ENCODE assay signal across 26 cellular contexts in genomic region chr10:122049076-122049475, GRCh38.
"Had no signal": no experiment of that assay in that cellular context is flagged by ENCODE, and none has a peak within 500 bp of the region (broad histone marks: within the 10 kb centered on the region; RNA-seq: fewer than 3 reads in every experiment).

No MANE protein-coding gene starts in this region.

- H3K4me3 ChIP-seq: smooth muscle cell, tibial nerve had no signal

- DNase-seq: activated CD4-positive, alpha-beta T cell treated with anti-CD3 and anti-CD28 coated beads for 36 hours; activated CD4-positive, alpha-beta T cell treated with anti-CD3 and anti-CD28 coated beads, Interleukin-2, amount 50 U/mL, for 4 hours; activated CD4-positive, CD25-positive, alpha-beta regulatory T cell; activated effector memory CD4-positive, alpha-beta T cell treated with Interleukin-2 at 50 U/mL for 16 hours; activated naive CD4-positive, alpha-beta T cell treated with anti-CD3 and anti-CD28 coated beads, Interleukin-2, amount 50 U/mL, for 16 hours; activated T-cell treated with anti-CD3 and anti-CD28 coated beads for 4 hours; activated T-cell treated with anti-CD3 and anti-CD28 coated beads, Interleukin-2, amount 50 U/mL, for 72 hours; amniotic stem cell; central memory CD4-positive, alpha-beta T cell; endodermal cell; foreskin keratinocyte; glutamatergic neuron; islet precursor cell; mammary epithelial cell; naive thymus-derived CD4-positive, alpha-beta T cell; retina; stimulated activated CD4-positive, alpha-beta T cell treated with anti-CD3 and anti-CD28 coated beads, Interleukin-15, amount 100 ng/mL, for 24 hours; stimulated activated naive CD4-positive, alpha-beta T cell; T-cell had no signal

- H3K27me3 ChIP-seq: tibial nerve had no signal

- ATAC-seq: activated CD4-positive, alpha-beta T cell treated with anti-CD3 and anti-CD28 coated beads for 36 hours; activated T-cell treated with anti-CD3 and anti-CD28 coated beads, Interleukin-2, amount 50 U/mL, for 72 hours; esophagus mucosa; foreskin keratinocyte; naive thymus-derived CD4-positive, alpha-beta T cell; sciatic nerve; T-cell had no signal

- H3K9me3 Mint-ChIP-seq: dendritic cell treated with granulocyte-macrophage colony-stimulating factor and Interleukin-4, amounts not matched to agents 40 ng/mL and 50 ng/mL, for 4 days; endodermal cell; T-cell had no signal

- H3K27ac Mint-ChIP-seq: activated CD4-positive, alpha-beta T cell treated with anti-CD3 and anti-CD28 coated beads for 36 hours; activated T-cell treated with anti-CD3 and anti-CD28 coated beads, Interleukin-2, amount 50 U/mL, for 72 hours; dendritic cell treated with granulocyte-macrophage colony-stimulating factor and Interleukin-4, amounts not matched to agents 40 ng/mL and 50 ng/mL, for 4 days; endodermal cell; mesothelial cell of epicardium; naive thymus-derived CD4-positive, alpha-beta T cell; T-cell had no signal

- H3K4me1 Mint-ChIP-seq: activated CD4-positive, alpha-beta T cell treated with anti-CD3 and anti-CD28 coated beads for 36 hours; naive thymus-derived CD4-positive, alpha-beta T cell; T-cell had no signal

- H3K27ac ChIP-seq: foreskin keratinocyte, tibial nerve had no signal

- H3K36me3 ChIP-seq: tibial nerve had no signal

- H3K36me3 Mint-ChIP-seq: mesothelial cell of epicardium; naive thymus-derived CD4-positive, alpha-beta T cell; T-cell had no signal

- H3K4me3 Mint-ChIP-seq: activated CD4-positive, alpha-beta T cell treated with anti-CD3 and anti-CD28 coated beads for 36 hours; activated T-cell treated with anti-CD3 and anti-CD28 coated beads, Interleukin-2, amount 50 U/mL, for 72 hours; dendritic cell treated with granulocyte-macrophage colony-stimulating factor and Interleukin-4, amounts not matched to agents 40 ng/mL and 50 ng/mL, for 4 days; endodermal cell; mesothelial cell of epicardium; naive thymus-derived CD4-positive, alpha-beta T cell; neural crest cell; T-cell had no signal

- H3K9me3 ChIP-seq: tibial nerve had no signal
